Comparison of ENCODE assay signal across 18 cellular contexts in genomic region chr18:3319894-3320438, GRCh38. TPM values are rescaled to one million over a fixed set of nuclear protein-coding genes. Genes with fewer than 3 reads are reported as not detected.
A peak's percentile ranks its signal among the peaks of the same experiment; 100 is the strongest.
DNase-seq lines count a peak whose midpoint lies in the region; ATAC-seq, FAIRE-seq and TF ChIP-seq lines count a peak whose summit lies in the region.
"Had no signal": no experiment of that assay in that cellular context is flagged by ENCODE, and none has a peak within 500 bp of the region (broad histone marks: within the 10 kb centered on the region; RNA-seq: fewer than 3 reads in every experiment).

No MANE protein-coding gene starts in this region.

- CTCF ChIA-PET in activated CD8-positive, alpha-beta memory T cell treated with anti-CD3 and anti-CD28 coated beads, Interleukin-2, amount 10 ng/mL, durations not matched to agents 7 days and 5 days (lab: Charles Lee) = interaction anchor here (0.7 to 1.6 kb wide), 5 partner anchors 20 to 346 kb away, joined by 3 to 7 read pairs (median 3); no protein-coding TSS in a partner anchor
- CTCF ChIA-PET in K562 (lab: Yijun Ruan, JAX; ENCODE audit: low intra/inter-chr PET ratio) = no interaction called here

- peaks cover 24% of the 10 kb centered on the region for H3K4me1 Mint-ChIP-seq in activated CD8-positive, alpha-beta memory T cell treated with anti-CD3 and anti-CD28 coated beads, Interleukin-2, amount 10 ng/mL, durations not matched to agents 7 days and 5 days
- H3K4me1 Mint-ChIP-seq in stimulated activated memory B cell treated with anti-CD40 and anti-IgM and Interleukin-4, amounts not matched to agents 10 μg/mL and 1 μg/mL and 100 μg/mL, for 72 hours = peaks cover 23% of the 10 kb centered on the region
- H3K4me1 Mint-ChIP-seq in chondrocyte (ENCODE audit: low read depth) = peaks cover 17% of the 10 kb centered on the region

- ATAC-seq in activated CD8-positive, alpha-beta memory T cell treated with anti-CD3 and anti-CD28 coated beads, Interleukin-2, amount 10 ng/mL, durations not matched to agents 7 days and 5 days = peak; percentile 33
- peak; percentile 2 for ATAC-seq in HG02884 (IDR thresholded peaks at IDR 0.05; ENCODE audit: unreplicated experiment)
- ATAC-seq in K562 = peak; percentile 44
- ATAC-seq in stimulated activated memory B cell treated with anti-CD40 and anti-IgM and Interleukin-4, amounts not matched to agents 10 μg/mL and 1 μg/mL and 100 μg/mL, for 72 hours = no peak
- ATAC-seq in GM18861 (IDR thresholded peaks at IDR 0.05; ENCODE audit: unreplicated experiment) = no peak

- no peak overlapping the region for H3K9ac ChIP-seq in K562 (ENCODE audit: insufficient read depth in 1 of 2, low read depth in 2 of 2, low read length in 2 of 2)

- H3K4me3 ChIP-seq in K562 = no peak overlapping the region

- no peaks in the 10 kb centered on the region for H3K79me2 ChIP-seq in K562 (ENCODE audit: control insufficient read depth, insufficient read depth, low read length)

- TF ChIP-seq EP300 in K562 (IDR thresholded peaks at IDR 0.05; ENCODE audit: low read length) = no peak

- no peak for TF ChIP-seq RAD21 in K562 (CRISPR knock-in tag; conservative IDR thresholded peaks at IDR 0.05 in 1 of 2, IDR thresholded peaks at IDR 0.05 in 1 of 2)

- POLR2A ChIA-PET in K562 (lab: Yijun Ruan, JAX) = interaction anchor here (0.8 to 1.4 kb wide), 4 partner anchors 18 to 137 kb away, joined by 3 to 4 read pairs (median 3); no protein-coding TSS in a partner anchor

- no peaks in the 10 kb centered on the region for H3K9me3 ChIP-seq in K562 (replicated peaks; ENCODE audit: control insufficient read depth, insufficient read depth, low read depth, low read length)
- H3K9me3 ChIP-seq: Caco-2 had no signal

- WGBS in K562 (ENCODE audit: insufficient coverage, low coverage, missing lambda C conversion rate) = 20% methylated on average over 2 of the region's 2 CpGs

- peaks cover 2% of the 10 kb centered on the region for H3K36me3 Mint-ChIP-seq in activated CD8-positive, alpha-beta memory T cell treated with anti-CD3 and anti-CD28 coated beads, Interleukin-2, amount 10 ng/mL, durations not matched to agents 7 days and 5 days
- peaks cover 5% of the 10 kb centered on the region for H3K36me3 Mint-ChIP-seq in stimulated activated memory B cell treated with anti-CD40 and anti-IgM and Interleukin-4, amounts not matched to agents 10 μg/mL and 1 μg/mL and 100 μg/mL, for 72 hours
- H3K36me3 Mint-ChIP-seq in chondrocyte (ENCODE audit: low read depth) = no peaks in the 10 kb centered on the region

- no peak overlapping the region for H2AFZ ChIP-seq in K562 (ENCODE audit: low read depth, low read length)

- H3K27ac ChIP-seq in K562 (ENCODE audit: extremely low read depth, low read depth, low read length) = no peak overlapping the region
- H3K27ac ChIP-seq: C4-2B had no signal

- H4K20me1 ChIP-seq in K562 (replicated peaks; ENCODE audit: control insufficient read depth, insufficient read depth, low read length) = no peaks in the 10 kb centered on the region

- H3K9me3 Mint-ChIP-seq in activated CD8-positive, alpha-beta memory T cell treated with anti-CD3 and anti-CD28 coated beads, Interleukin-2, amount 10 ng/mL, durations not matched to agents 7 days and 5 days (ENCODE audit: low read depth) = no peaks in the 10 kb centered on the region
- H3K9me3 Mint-ChIP-seq in stimulated activated memory B cell treated with anti-CD40 and anti-IgM and Interleukin-4, amounts not matched to agents 10 μg/mL and 1 μg/mL and 100 μg/mL, for 72 hours = peaks cover 6% of the 10 kb centered on the region
- peaks cover 9% of the 10 kb centered on the region for H3K9me3 Mint-ChIP-seq in chondrocyte (ENCODE audit: low read depth)

- no peak for TF ChIP-seq POLR2A in K562 (conservative IDR thresholded peaks at IDR 0.05)

- H3K27me3 ChIP-seq in K562 (ENCODE audit: control insufficient read depth in 2 of 2, insufficient read depth in 2 of 2, low read length in 2 of 2) = no peaks in the 10 kb centered on the region

- TF ChIP-seq CTCF in K562 (IDR thresholded peaks at IDR 0.05 in 2 of 3, conservative IDR thresholded peaks at IDR 0.05 in 1 of 3; ENCODE audit: insufficient read depth in 2 of 3, low read depth in 1 of 3, low read length in 3 of 3) = no peak
- TF ChIP-seq CTCF in chondrocyte (IDR thresholded peaks at IDR 0.05) = no peak

- no peak for FAIRE-seq in K562 (lab: Jason Lieb, UNC)
- FAIRE-seq: G401.6, GM12892 had no signal

- in situ Hi-C loops in K562 (cut with MboI) = no loop called here

- no peak overlapping the region for H3K4me2 ChIP-seq in K562 (ENCODE audit: insufficient read depth, low read length)

- no peak overlapping the region for H3K27ac Mint-ChIP-seq in activated CD8-positive, alpha-beta memory T cell treated with anti-CD3 and anti-CD28 coated beads, Interleukin-2, amount 10 ng/mL, durations not matched to agents 7 days and 5 days
- peak overlapping the region; percentile 25 for H3K27ac Mint-ChIP-seq in stimulated activated memory B cell treated with anti-CD40 and anti-IgM and Interleukin-4, amounts not matched to agents 10 μg/mL and 1 μg/mL and 100 μg/mL, for 72 hours
- no peak overlapping the region for H3K27ac Mint-ChIP-seq in chondrocyte (ENCODE audit: unreplicated experiment)

- H3K36me3 ChIP-seq in K562 (ENCODE audit: control insufficient read depth, insufficient read depth, low read length) = no peaks in the 10 kb centered on the region

- no peak overlapping the region for H3K4me3 Mint-ChIP-seq in activated CD8-positive, alpha-beta memory T cell treated with anti-CD3 and anti-CD28 coated beads, Interleukin-2, amount 10 ng/mL, durations not matched to agents 7 days and 5 days
- no peak overlapping the region for H3K4me3 Mint-ChIP-seq in stimulated activated memory B cell treated with anti-CD40 and anti-IgM and Interleukin-4, amounts not matched to agents 10 μg/mL and 1 μg/mL and 100 μg/mL, for 72 hours
- H3K4me3 Mint-ChIP-seq in chondrocyte (ENCODE audit: unreplicated experiment) = no peak overlapping the region

- no TSS peak for BruUV-seq in K562 (replicated peaks; lab: Mats Ljungman, UMichigan)

- intact Hi-C loops in K562 (cut with micrococcal nuclease) = no loop called here

- peaks cover 11% of the 10 kb centered on the region for H3K27me3 Mint-ChIP-seq in activated CD8-positive, alpha-beta memory T cell treated with anti-CD3 and anti-CD28 coated beads, Interleukin-2, amount 10 ng/mL, durations not matched to agents 7 days and 5 days
- no peaks in the 10 kb centered on the region for H3K27me3 Mint-ChIP-seq in stimulated activated memory B cell treated with anti-CD40 and anti-IgM and Interleukin-4, amounts not matched to agents 10 μg/mL and 1 μg/mL and 100 μg/mL, for 72 hours
- no peaks in the 10 kb centered on the region for H3K27me3 Mint-ChIP-seq in chondrocyte (ENCODE audit: low read depth)

- H3K9me1 ChIP-seq in K562 (ENCODE audit: control insufficient read depth, insufficient read depth, low read length) = no peaks in the 10 kb centered on the region

- no peak for DNase-seq in activated CD8-positive, alpha-beta memory T cell treated with anti-CD3 and anti-CD28 coated beads, Interleukin-2, amount 10 ng/mL, durations not matched to agents 7 days and 5 days
- no peak for DNase-seq in activated CD8-positive, alpha-beta memory T cell treated with anti-CD3 and anti-CD28 coated beads, Interleukin-2, amount 50 U/mL, for 4 hours
- DNase-seq in K562 (ENCODE audit: extremely low read depth in 1 of 4, low spot score in 3 of 4) (no peak), chondrocyte (ENCODE audit: low spot score) (no peak), AG20443 (ENCODE audit: low spot score) (no peak)
- DNase-seq: Caco-2, Kasumi-1, NCI-H187 treated with DMSO at 0.1 percent for 48 hours, NCI-H2171 treated with DMSO at 0.1 percent for 48 hours, NCI-H774, SIG-M5, SW 1271 had no signal

- H3K4me1 ChIP-seq in K562 (replicated peaks in 1 of 2; ENCODE audit: control insufficient read depth in 2 of 2, insufficient read depth in 2 of 2, low read length in 2 of 2) = peaks cover 0 to 22% of the 10 kb centered on the region in 2 experiments; a peak in 4 of 5 replicates
- H3K4me1 ChIP-seq: Caco-2 had no signal

TF ChIP-seq in K562, 482 proteins besides CTCF, POLR2A, EP300 and RAD21 (continues in another document):
- TF ChIP-seq ARNT (IDR thresholded peaks at IDR 0.05) = no peak

RNA-seq across cellular contexts. Expression of gene MYL12B, which starts 58.0 kb away (rescaled TPM):
- 100 to 1,000 TPM; 313 to 322 TPM for total RNA-seq in activated CD8-positive, alpha-beta memory T cell treated with anti-CD3 and anti-CD28 coated beads, Interleukin-2, amount 10 ng/mL, durations not matched to agents 7 days and 5 days
- 18.4 and 30.7 TPM in 2 replicates for total RNA-seq in K562 (2011; cell fraction: chromatin; rRNA removed; ENCODE audit: low replicate concordance)
- total RNA-seq in K562 (2011; cell fraction: nucleolus; rRNA removed) = 35.7 and 36.0 TPM in 2 replicates
- 40.3 and 46.9 TPM in 2 replicates for total RNA-seq in K562 (2011; cell fraction: nucleoplasm; rRNA removed)
- total RNA-seq in K562 (2014; rRNA removed) (220 and 238 TPM in 2 replicates), K562 (2014; rRNA removed; fragmentation: Illumina TruSeq; extraction: Trizol) (478 and 512 TPM in 2 replicates), K562 (2015; rRNA removed; fragmentation: Illumina TruSeq; extraction: Trizol) (357 and 396 TPM in 2 replicates), K562 (2021) (242 and 256 TPM in 2 replicates), chondrocyte (241 to 327 TPM (median 323 TPM) in 3 replicates)
- polyA plus RNA-seq in K562 (2011; rRNA removed) (531 and 554 TPM in 2 replicates), K562 (2014; fragmentation: Illumina TruSeq; extraction: Trizol) (451 and 463 TPM in 2 replicates), K562 (2014; fragmentation: Nextera tagmentation; extraction: Ambion mirVana) (100 to 1,000 TPM; 913 to 995 TPM), K562 (2014; rRNA removed) (270 and 274 TPM in 2 replicates)
- 196 and 355 TPM in 2 replicates for polyA plus RNA-seq in K562 (2011; cell fraction: cytosol; rRNA removed)
- 72.1 and 160 TPM in 2 replicates for polyA plus RNA-seq in K562 (2011; cell fraction: nucleus; rRNA removed)
- 338 and 426 TPM in 2 replicates for polyA plus RNA-seq in K562 (2012)
- polyA minus RNA-seq in K562 (2011; rRNA and poly(A)+ RNA removed) = 343 and 432 TPM in 2 replicates
- 128 and 163 TPM in 2 replicates for polyA minus RNA-seq in K562 (2011; cell fraction: cytosol; rRNA and poly(A)+ RNA removed)
- polyA minus RNA-seq in K562 (2011; cell fraction: nucleus; rRNA and poly(A)+ RNA removed) = 25.4 and 59.0 TPM in 2 replicates

Comparison
In these comparisons a context has a peak if more than half of its experiments do, and no peak if none do; other contexts are left out.
1. ATAC-seq: peak in activated CD8-positive, alpha-beta memory T cell treated with anti-CD3 and anti-CD28 coated beads, Interleukin-2, amount 10 ng/mL, durations not matched to agents 7 days and 5 days (single experiment), HG02884 (single experiment) and K562 (single experiment); none in stimulated activated memory B cell treated with anti-CD40 and anti-IgM and Interleukin-4, amounts not matched to agents 10 μg/mL and 1 μg/mL and 100 μg/mL, for 72 hours (single experiment) and GM18861 (single experiment).